20 cellular contexts compared by ENCODE assay signal in the genomic region with DNA sequence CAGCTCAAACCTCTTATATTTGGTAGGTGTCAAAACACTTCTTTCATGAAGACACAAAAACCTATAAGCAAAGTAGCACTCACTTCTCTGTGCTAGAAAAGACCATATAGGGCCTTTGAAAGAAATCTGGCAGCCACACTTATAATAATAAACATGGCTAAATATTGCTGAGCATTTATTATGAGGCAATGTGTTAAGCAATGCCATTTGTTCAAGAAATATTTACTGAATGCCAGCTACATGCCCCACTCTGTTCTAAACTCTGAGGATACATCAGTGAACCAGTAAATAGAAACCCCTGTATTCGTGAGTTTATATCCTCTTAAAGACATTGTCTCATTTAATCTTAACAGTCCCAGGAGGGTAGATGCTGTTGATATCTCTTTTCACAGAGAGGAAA.
"Had no signal": no experiment of that assay in that cellular context is flagged by ENCODE, and none has a peak within 500 bp of the region (broad histone marks: within the 10 kb centered on the region; RNA-seq: fewer than 3 reads in every experiment).

No MANE protein-coding gene starts in this region.

- DNase-seq: KBM-7, MV-4-11, NCI-H1048, NCI-H1105, NCI-H1417, NCI-H1436 treated with DMSO at 0.1 percent for 48 hours, NCI-H1694 treated with DMSO at 0.1 percent for 48 hours, NCI-H1930, NCI-H2081, NCI-H2107, NCI-H2227 treated with DMSO at 0.1 percent for 48 hours, NCI-H446, NCI-H510A, NCI-H524 treated with DMSO at 0.1 percent for 48 hours, NCI-H69, NCI-H774, Right ventricle myocardium superior, RPMI8226, SIG-M5, T-helper 1 cell had no signal
